ENCODE assay signal across 18 cellular contexts in genomic region chr15:92315595-92316211, GRCh38.
DNase-seq lines count a peak whose midpoint lies in the region; ATAC-seq and TF ChIP-seq lines count a peak whose summit lies in the region.
"Had no signal": no experiment of that assay in that cellular context is flagged by ENCODE, and none has a peak within 500 bp of the region (broad histone marks: within the 10 kb centered on the region; RNA-seq: fewer than 3 reads in every experiment).

No MANE protein-coding gene starts in this region.

- H2BK12ac ChIP-seq in H9 (ENCODE audit: insufficient read length, low read depth, low read length), result no peak overlapping the region

- H3K79me1 ChIP-seq in H9 (ENCODE audit: insufficient read depth, low read depth, low read length, poor library complexity, severe bottlenecking), result no peaks in the 10 kb centered on the region

- no peak overlapping the region for H4K91ac ChIP-seq in H9 (ENCODE audit: insufficient read length, low read depth, low read length)

- WGBS in H9 (ENCODE audit: extremely low coverage, insufficient read length, low lambda C conversion rate), result no CpG with 5 or more reads among the region's 2 CpGs

- H3K4me2 ChIP-seq in H9 (ENCODE audit: insufficient read depth, insufficient read length, low read length), result no peak overlapping the region
- H3K4me2 ChIP-seq: BLaER1 treated with 17β-estradiol and CSF1 and Interleukin-3, amounts not matched to agents 10 nM and 100 nM had no signal

- H4K5ac ChIP-seq in H9 (ENCODE audit: insufficient read length, low read depth, low read length), result no peak overlapping the region

- H3K18ac ChIP-seq in H9 (ENCODE audit: insufficient read length, low read depth, low read length), result no peak overlapping the region

- H3K14ac ChIP-seq in H9 (ENCODE audit: insufficient read depth, low read length), result no peak overlapping the region

- H3K9me3 Mint-ChIP-seq in H9, result no peaks in the 10 kb centered on the region
- no peaks in the 10 kb centered on the region for H3K9me3 Mint-ChIP-seq in T-helper 2 cell treated with Interferon-gamma antibody and Interleukin-4, amounts not matched to agents 5 μg/mL and 100 μg/mL, for 36 hours

- H2BK5ac ChIP-seq in H9 (ENCODE audit: insufficient read length, low read length), result no peak overlapping the region

- H3K23ac ChIP-seq in H9 (ENCODE audit: insufficient read length, low read depth, low read length), result no peak overlapping the region

- peaks cover 4% of the 10 kb centered on the region in 2 experiments; a peak in 3 of 4 replicates for H3K4me1 Mint-ChIP-seq in H9
- no peaks in the 10 kb centered on the region for H3K4me1 Mint-ChIP-seq in T-helper 2 cell treated with Interferon-gamma antibody and Interleukin-4, amounts not matched to agents 5 μg/mL and 100 μg/mL, for 36 hours (ENCODE audit: low read depth)
- H3K4me1 Mint-ChIP-seq: B cell had no signal

- no peak overlapping the region for H2AK5ac ChIP-seq in H9 (ENCODE audit: insufficient read length, low read length)

- H3K27me3 Mint-ChIP-seq in H9 (ENCODE audit: low read depth), result peaks cover 3% of the 10 kb centered on the region
- H3K27me3 Mint-ChIP-seq in T-helper 2 cell treated with Interferon-gamma antibody and Interleukin-4, amounts not matched to agents 5 μg/mL and 100 μg/mL, for 36 hours (ENCODE audit: low read depth), result no peaks in the 10 kb centered on the region

- peaks cover 13% of the 10 kb centered on the region for H3K4me1 ChIP-seq in cardiac muscle cell (ENCODE audit: low read depth)
- H3K4me1 ChIP-seq in H9 (ENCODE audit: insufficient read depth, low read length), result no peaks in the 10 kb centered on the region
- H3K4me1 ChIP-seq in upper lobe of right lung, result no peaks in the 10 kb centered on the region
- H3K4me1 ChIP-seq: BLaER1 treated with 17β-estradiol and CSF1 and Interleukin-3, amounts not matched to agents 10 nM and 100 nM; HAP-1 had no signal

- H3T11ph ChIP-seq in H9 (ENCODE audit: low read length), result no peak overlapping the region

- H3K4ac ChIP-seq in H9 (ENCODE audit: low read depth, low read length), result no peak overlapping the region

- peak; percentile 46 for ATAC-seq in upper lobe of right lung
- ATAC-seq: CD8-positive, alpha-beta T cell; GM12878 had no signal

- no peak overlapping the region for H2BK15ac ChIP-seq in H9 (ENCODE audit: low read depth, low read length)

- no peaks in the 10 kb centered on the region for H3K79me2 ChIP-seq in H9 (ENCODE audit: insufficient read depth, low read length)

- H3K56ac ChIP-seq in H9 (ENCODE audit: insufficient read length, low read depth, low read length), result no peak overlapping the region

- no peaks in the 10 kb centered on the region for H3K36me3 ChIP-seq in cardiac muscle cell
- H3K36me3 ChIP-seq in upper lobe of right lung, result no peaks in the 10 kb centered on the region
- H3K36me3 ChIP-seq: BLaER1 treated with 17β-estradiol and CSF1 and Interleukin-3, amounts not matched to agents 10 nM and 100 nM; HAP-1 had no signal

- H2BK20ac ChIP-seq in H9 (ENCODE audit: low read depth, low read length, poor library complexity, severe bottlenecking), result no peak overlapping the region

- no peaks in the 10 kb centered on the region for H4K20me1 ChIP-seq in H9 (ENCODE audit: control insufficient read depth, insufficient read depth, insufficient read length)
- H4K20me1 ChIP-seq: BLaER1 treated with 17β-estradiol and CSF1 and Interleukin-3, amounts not matched to agents 10 nM and 100 nM had no signal

- no peak overlapping the region for H2AFZ ChIP-seq in H9 (ENCODE audit: low read length)

- TF ChIP-seq CTCF in cardiac muscle cell (IDR thresholded peaks at IDR 0.05; ENCODE audit: low read depth, low read length) (no peak), H9 (conservative IDR thresholded peaks at IDR 0.05) (peak; percentile 29; the same call in 2 of the 3 replicates), upper lobe of right lung (IDR thresholded peaks at IDR 0.05) (no peak), dorsolateral prefrontal cortex (IDR thresholded peaks at IDR 0.05 in 54 of 56, conservative IDR thresholded peaks at IDR 0.05 in 2 of 56; ENCODE audit: low read depth in 1 of 56, partially characterized antibody in 56 of 56) (no peak)

- no peak overlapping the region for H2BK120ac ChIP-seq in H9 (ENCODE audit: low read depth, low read length, poor library complexity, severe bottlenecking)

- H4K8ac ChIP-seq in H9 (replicated peaks; ENCODE audit: insufficient read length, low read depth, low read length), result no peak overlapping the region

- H3K9me3 ChIP-seq in cardiac muscle cell (ENCODE audit: low read depth) (no peaks in the 10 kb centered on the region), H9 (ENCODE audit: control insufficient read depth, low read depth, low read length) (no peaks in the 10 kb centered on the region), upper lobe of right lung (no peaks in the 10 kb centered on the region)
- H3K9me3 ChIP-seq: HAP-1 had no signal

- H3K27ac ChIP-seq in cardiac muscle cell (peak overlapping the region; percentile 69), H9 (ENCODE audit: insufficient read length, low read depth, low read length) (no peak overlapping the region), upper lobe of right lung (no peak overlapping the region), dorsolateral prefrontal cortex (no peak overlapping the region)
- H3K27ac ChIP-seq: BLaER1 treated with 17β-estradiol and CSF1 and Interleukin-3, amounts not matched to agents 10 nM and 100 nM had no signal

- DNase-seq in cardiac muscle cell (ENCODE audit: low read depth in 1 of 2, low spot score in 1 of 2) (peak in 1 of 2 donors; percentile 67), cardiac septum (ENCODE audit: low spot score) (no peak), H9 (no peak), NCI-H524 treated with DMSO at 0.1 percent for 48 hours (lab: John Stamatoyannopoulos, UW) (peak; percentile 23), upper lobe of right lung (no peak), dorsolateral prefrontal cortex (no peak)
- no peak for DNase-seq in T-helper 2 cell treated with Interferon-gamma antibody and Interleukin-4, amounts not matched to agents 5 μg/mL and 100 μg/mL, for 36 hours (ENCODE audit: low spot score)
- DNase-seq: Calu3; CD8-positive, alpha-beta T cell; DMS 273 treated with DMSO at 0.1 percent for 48 hours; DMS53; DND-41; EL; IMR-90 had no signal

- H3K27ac Mint-ChIP-seq in H9, result no peak overlapping the region
- H3K27ac Mint-ChIP-seq in T-helper 2 cell treated with Interferon-gamma antibody and Interleukin-4, amounts not matched to agents 5 μg/mL and 100 μg/mL, for 36 hours, result no peak overlapping the region
- H3K27ac Mint-ChIP-seq: B cell; CD8-positive, alpha-beta T cell had no signal

- no peaks in the 10 kb centered on the region for H3K27me3 ChIP-seq in cardiac muscle cell
- H3K27me3 ChIP-seq in H9 (ENCODE audit: insufficient read depth, low read length), result no peaks in the 10 kb centered on the region
- H3K27me3 ChIP-seq in upper lobe of right lung, result no peaks in the 10 kb centered on the region
- peaks cover 0 to 24% (median 4%) of the 10 kb centered on the region in 45 donors for H3K27me3 ChIP-seq in dorsolateral prefrontal cortex
- H3K27me3 ChIP-seq: BLaER1 treated with 17β-estradiol and CSF1 and Interleukin-3, amounts not matched to agents 10 nM and 100 nM had no signal

- no peak overlapping the region for H3K4me3 Mint-ChIP-seq in H9
- H3K4me3 Mint-ChIP-seq in T-helper 2 cell treated with Interferon-gamma antibody and Interleukin-4, amounts not matched to agents 5 μg/mL and 100 μg/mL, for 36 hours, result no peak overlapping the region
- H3K4me3 Mint-ChIP-seq: B cell; CD8-positive, alpha-beta T cell had no signal

- H3K9ac ChIP-seq in H9 (ENCODE audit: extremely low read depth, insufficient read length, low read length), result no peak overlapping the region
- H3K9ac ChIP-seq: BLaER1 treated with 17β-estradiol and CSF1 and Interleukin-3, amounts not matched to agents 10 nM and 100 nM had no signal

- H3K23me2 ChIP-seq in H9 (ENCODE audit: insufficient read length, low read depth, low read length, poor library complexity, severe bottlenecking), result no peaks in the 10 kb centered on the region

- H3K4me3 ChIP-seq in cardiac muscle cell, result no peak overlapping the region
- H3K4me3 ChIP-seq in upper lobe of right lung, result no peak overlapping the region
- H3K4me3 ChIP-seq in dorsolateral prefrontal cortex, result no peak overlapping the region
- H3K4me3 ChIP-seq: BLaER1 treated with 17β-estradiol and CSF1 and Interleukin-3, amounts not matched to agents 10 nM and 100 nM; GM12878; HAP-1 had no signal

- no peaks in the 10 kb centered on the region for H3K36me3 Mint-ChIP-seq in H9 (ENCODE audit: insufficient read depth in 1 of 3, low read depth in 3 of 3)
- no peaks in the 10 kb centered on the region for H3K36me3 Mint-ChIP-seq in T-helper 2 cell treated with Interferon-gamma antibody and Interleukin-4, amounts not matched to agents 5 μg/mL and 100 μg/mL, for 36 hours (ENCODE audit: low read depth)
- H3K36me3 Mint-ChIP-seq: CD8-positive, alpha-beta T cell had no signal

- intact Hi-C loops in cardiac septum (cut with DNase I) (no loop called here), upper lobe of right lung (cut with DNase I) (no loop called here), dorsolateral prefrontal cortex (cut with DNase I) (no loop called here)
